Comparison of ENCODE assay signal across 8 cellular contexts in the genomic region with DNA sequence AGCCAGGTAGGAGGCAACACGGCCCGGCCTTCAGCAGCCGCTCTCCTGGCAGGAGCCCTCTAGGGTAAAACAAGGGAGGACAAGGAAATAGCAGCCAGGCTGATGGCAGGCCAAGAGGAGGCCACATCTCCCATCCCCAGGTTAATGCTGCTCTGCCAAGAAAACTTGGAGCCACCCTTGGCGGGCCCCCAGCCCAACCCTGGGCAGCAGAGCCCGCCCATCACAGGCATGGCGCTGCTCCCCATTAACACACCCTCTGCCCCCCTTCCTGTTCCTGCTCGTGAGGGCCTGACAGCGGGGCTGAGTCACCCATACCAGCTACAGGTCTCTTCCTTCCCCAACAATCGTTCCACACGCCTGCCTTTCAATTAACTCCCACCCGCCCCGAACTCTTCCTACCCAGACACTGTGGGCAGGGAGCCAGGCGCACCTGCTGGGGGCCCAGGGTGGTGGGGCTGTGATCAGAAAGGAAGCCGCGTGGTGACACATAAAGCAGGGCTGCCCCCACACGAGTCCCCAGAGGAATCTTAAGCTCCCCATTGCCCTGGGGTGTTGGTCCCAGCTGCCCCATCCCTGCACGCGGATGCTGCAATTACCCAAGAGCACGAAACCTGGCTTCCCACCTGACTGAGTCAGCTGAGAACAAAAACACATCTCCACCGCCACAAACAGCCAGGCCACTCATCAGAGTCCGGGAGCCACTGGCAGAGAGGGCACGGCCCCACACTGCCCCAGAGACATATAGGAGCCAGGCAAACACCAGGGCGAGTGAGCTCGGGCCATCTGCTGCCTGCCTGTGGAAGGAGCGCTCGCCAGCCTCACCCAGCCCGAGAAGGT. TPM values are rescaled to one million over a fixed set of nuclear protein-coding genes. Genes with fewer than 3 reads are reported as not detected.
DNase-seq lines count a peak whose midpoint lies in the region; ATAC-seq, FAIRE-seq and TF ChIP-seq lines count a peak whose summit lies in the region.

Gene C15orf62, plus strand, starts transcription at position 671 of the 837 bp plus-strand sequence. CDS start 516 bp downstream, outside the sequence.

- peaks cover 8% of the 10 kb centered on the region for H3K4me1 ChIP-seq in endodermal cell (ENCODE audit: control insufficient read depth, insufficient read depth, low read length)
- peaks cover 3 to 11% (median 8%) of the 10 kb centered on the region in 3 donors for H3K4me1 ChIP-seq in pancreas

- WGBS in endodermal cell (ENCODE audit: insufficient coverage in 1 of 2, insufficient read length in 1 of 2), 2 experiments = 93 to 94% methylated on average over 14 to 27 of the region's 27 CpGs
- WGBS in pancreas, 2 donors = 71 to 72% methylated on average over 26 to 27 of the region's 27 CpGs

- peak; percentile 38 for ATAC-seq in GM21825 (IDR thresholded peaks at IDR 0.05; ENCODE audit: unreplicated experiment)
- ATAC-seq in pancreas = peak; percentile 27 to 52 (median 48)
- ATAC-seq in HG03280 (IDR thresholded peaks at IDR 0.05; ENCODE audit: unreplicated experiment) = no peak

- H3K9me3 ChIP-seq in endodermal cell (ENCODE audit: control insufficient read depth, low read length) (no peaks in the 10 kb centered on the region), pancreas (no peaks in the 10 kb centered on the region)

- no peak for FAIRE-seq in pancreas (lab: Jason Lieb, UNC)

- H3K4me3 ChIP-seq in endodermal cell (ENCODE audit: low read length) (no peak within 1 kb of the TSS), pancreas (no peak within 1 kb of the TSS)

- H3K9me3 Mint-ChIP-seq in activated CD4-positive, alpha-beta memory T cell treated with anti-CD3 and anti-CD28 coated beads, Interleukin-2, amount 10 ng/mL, durations not matched to agents 7 days and 5 days = no peaks in the 10 kb centered on the region
- no peaks in the 10 kb centered on the region for H3K9me3 Mint-ChIP-seq in endodermal cell

- DNase-seq in GDM1 (lab: John Stamatoyannopoulos, UW) (peak; percentile 53), NCI-H2081 (lab: John Stamatoyannopoulos, UW) (peak; percentile 78 to 86), endodermal cell (no peak), pancreas (peak in 3 of 6 donors; percentile 34 to 57 (median 37)), HCEC 1CT (no peak)
- DNase-seq in activated CD4-positive, alpha-beta memory T cell treated with anti-CD3 and anti-CD28 coated beads, Interleukin-2, amount 10 ng/mL, durations not matched to agents 7 days and 5 days = no peak

- H3K27ac ChIP-seq in endodermal cell (ENCODE audit: low read depth, low read length) (no peak within 1 kb of the TSS), pancreas (peak within 1 kb of the TSS; percentile 22 to 51 (median 38))

- H3K27me3 Mint-ChIP-seq in activated CD4-positive, alpha-beta memory T cell treated with anti-CD3 and anti-CD28 coated beads, Interleukin-2, amount 10 ng/mL, durations not matched to agents 7 days and 5 days = no peaks in the 10 kb centered on the region
- H3K27me3 Mint-ChIP-seq in endodermal cell (ENCODE audit: insufficient read depth) = no peaks in the 10 kb centered on the region

- H3K36me3 Mint-ChIP-seq in activated CD4-positive, alpha-beta memory T cell treated with anti-CD3 and anti-CD28 coated beads, Interleukin-2, amount 10 ng/mL, durations not matched to agents 7 days and 5 days (ENCODE audit: low read depth) = peaks cover 17% of the 10 kb centered on the region
- peaks cover 6% of the 10 kb centered on the region for H3K36me3 Mint-ChIP-seq in endodermal cell (ENCODE audit: low read depth)

- POLR2A ChIA-PET in activated CD4-positive, alpha-beta memory T cell treated with anti-CD3 and anti-CD28 coated beads, Interleukin-2, amount 10 ng/mL, durations not matched to agents 7 days and 5 days (lab: Charles Lee) = interaction anchor here (0.6 to 3.0 kb wide), 8 partner anchors 12 to 132 kb away, joined by 3 to 11 read pairs (median 4); partner anchors contain the start of genes DNAJC17, RAD51 and ZFYVE19

- H3K27me3 ChIP-seq in endodermal cell (ENCODE audit: control insufficient read depth, insufficient read depth, low read length, poor library complexity, severe bottlenecking) = no peaks in the 10 kb centered on the region
- H3K27me3 ChIP-seq in pancreas = no peaks in the 10 kb centered on the region

- H3K27ac Mint-ChIP-seq in activated CD4-positive, alpha-beta memory T cell treated with anti-CD3 and anti-CD28 coated beads, Interleukin-2, amount 10 ng/mL, durations not matched to agents 7 days and 5 days = peak within 1 kb of the TSS; percentile 62
- peak within 1 kb of the TSS; percentile 64 for H3K27ac Mint-ChIP-seq in endodermal cell

- TF ChIP-seq CTCF in endodermal cell (conservative IDR thresholded peaks at IDR 0.05) (no peak), pancreas (IDR thresholded peaks at IDR 0.05) (no peak)

- peaks cover 39% of the 10 kb centered on the region for H3K4me1 Mint-ChIP-seq in activated CD4-positive, alpha-beta memory T cell treated with anti-CD3 and anti-CD28 coated beads, Interleukin-2, amount 10 ng/mL, durations not matched to agents 7 days and 5 days
- H3K4me1 Mint-ChIP-seq in endodermal cell = peaks cover 18% of the 10 kb centered on the region

- CTCF ChIA-PET in activated CD4-positive, alpha-beta memory T cell treated with anti-CD3 and anti-CD28 coated beads, Interleukin-2, amount 10 ng/mL, durations not matched to agents 7 days and 5 days (lab: Charles Lee) = interaction anchor here (0.6 to 1.0 kb wide), 2 partner anchors 10 to 90 kb away, joined by 3 read pairs; no protein-coding TSS in a partner anchor

- H3K4me3 Mint-ChIP-seq in activated CD4-positive, alpha-beta memory T cell treated with anti-CD3 and anti-CD28 coated beads, Interleukin-2, amount 10 ng/mL, durations not matched to agents 7 days and 5 days = no peak within 1 kb of the TSS
- H3K4me3 Mint-ChIP-seq in endodermal cell = no peak within 1 kb of the TSS

- H3K9ac ChIP-seq in endodermal cell (ENCODE audit: extremely low read depth, low read length, poor library complexity, severe bottlenecking) = no peak within 1 kb of the TSS

- peaks cover 9% of the 10 kb centered on the region for H3K36me3 ChIP-seq in endodermal cell (ENCODE audit: control insufficient read depth, insufficient read depth, low read length)
- H3K36me3 ChIP-seq in pancreas = peaks cover 0 to 14% (median under 1%) of the 10 kb centered on the region in 3 donors

- intact Hi-C loops in pancreas (cut with DNase I) = no loop called here

RNA-seq across cellular contexts. Expression of gene C15orf62, which starts in this region (rescaled TPM):
- 1 to 10 TPM; 1.1 to 1.2 TPM for total RNA-seq in activated CD4-positive, alpha-beta memory T cell treated with anti-CD3 and anti-CD28 coated beads, Interleukin-2, amount 10 ng/mL, durations not matched to agents 7 days and 5 days
- total RNA-seq in endodermal cell = under 1 TPM; 0.46 to 0.57 TPM
- 0.21 TPM for polyA plus RNA-seq in endodermal cell (2013, experiment 1 of 2)
- 0.33 TPM for polyA plus RNA-seq in endodermal cell (2013, experiment 2 of 2)
- total RNA-seq in pancreas = under 1 TPM in 5 of 6 donors, not detected in 1; 0.06 to 0.23 (median 0.12) TPM
- polyA plus RNA-seq in pancreas = under 1 TPM; 0.16 to 0.46 TPM

Comparison
In these comparisons a context has a peak if more than half of its experiments do, and no peak if none do; other contexts are left out.
1. Peak in ATAC-seq and H3K27ac ChIP-seq in pancreas; RNA of the gene not detected or under 1 TPM.
2. DNase-seq: peak in GDM1 (single experiment) and NCI-H2081 (2 of 2); none in activated CD4-positive, alpha-beta memory T cell treated with anti-CD3 and anti-CD28 coated beads, Interleukin-2, amount 10 ng/mL, durations not matched to agents 7 days and 5 days (single experiment), endodermal cell (single experiment) and HCEC 1CT (single experiment).